In the genomic region with DNA sequence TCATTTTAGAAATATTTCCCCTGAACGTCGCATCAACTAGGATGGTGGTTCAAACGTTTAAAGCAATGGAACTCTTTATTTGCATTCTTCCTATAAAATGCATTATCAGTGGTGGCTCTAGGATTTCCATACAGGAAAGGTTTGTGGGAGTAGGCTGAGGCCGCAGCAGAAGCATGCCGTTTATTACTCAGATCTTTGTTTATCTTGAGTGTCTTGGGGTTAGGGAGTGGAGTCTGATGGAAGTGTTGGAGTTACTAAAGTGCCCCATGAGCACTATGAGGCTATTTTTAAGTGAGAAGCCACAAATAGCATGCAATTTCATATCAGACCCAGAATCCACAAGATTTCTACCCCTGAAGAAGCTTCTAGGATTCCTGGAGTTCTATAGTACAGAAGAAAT, we compare ENCODE assay signal across 9 cellular contexts. TPM values are rescaled to one million over a fixed set of nuclear protein-coding genes. Genes with fewer than 3 reads are reported as not detected.
DNase-seq lines count a peak whose midpoint lies in the region; ATAC-seq and TF ChIP-seq lines count a peak whose summit lies in the region.
"Had no signal": no experiment of that assay in that cellular context is flagged by ENCODE, and none has a peak within 500 bp of the region (broad histone marks: within the 10 kb centered on the region; RNA-seq: fewer than 3 reads in every experiment).

No MANE protein-coding gene starts in this region.

- ATAC-seq in lower lobe of right lung: peak in 1 of 2 donors; percentile 25
- ATAC-seq in upper lobe of left lung (ENCODE audit: low FRiP score in 2 of 2): peak in 1 of 2 donors; percentile 48
- ATAC-seq in aorta (ENCODE audit: low FRiP score): no peak

- H3K9me3 Mint-ChIP-seq in MCF 10A (ENCODE audit: unreplicated experiment): no peaks in the 10 kb centered on the region

- POLR2A ChIA-PET in MCF 10A (lab: Yijun Ruan, JAX): interaction anchor here (0.6 to 4.4 kb wide), 13 partner anchors 9 to 96 kb away, joined by 3 to 116 read pairs (median 4); a partner anchor contains a TSS

- TF ChIP-seq POLR2A in upper lobe of left lung (IDR thresholded peaks at IDR 0.05): no peak

- H3K9me3 ChIP-seq in lower lobe of right lung: no peaks in the 10 kb centered on the region
- H3K9me3 ChIP-seq in upper lobe of left lung: no peaks in the 10 kb centered on the region
- H3K9me3 ChIP-seq in aorta (ENCODE audit: control insufficient read depth, low read length): no peaks in the 10 kb centered on the region

- H3K27me3 Mint-ChIP-seq in MCF 10A (ENCODE audit: insufficient read depth, unreplicated experiment): no peaks in the 10 kb centered on the region

- no peak for TF ChIP-seq EP300 in upper lobe of left lung (IDR thresholded peaks at IDR 0.05)

- H3K4me3 ChIP-seq in lower lobe of right lung (no peak overlapping the region), upper lobe of left lung (no peak overlapping the region), aorta (ENCODE audit: low read length in 2 of 2) (no peak overlapping the region)

- peak overlapping the region; percentile 94 for H3K27ac Mint-ChIP-seq in MCF 10A (ENCODE audit: low read depth, unreplicated experiment)

- BruUV-seq in MCF 10A (replicated peaks; lab: Mats Ljungman, UMichigan): no TSS peak

- TF ChIP-seq CTCF in MCF 10A (IDR thresholded peaks at IDR 0.05; ENCODE audit: unreplicated experiment): no peak
- TF ChIP-seq CTCF in lower lobe of right lung (IDR thresholded peaks at IDR 0.05): no peak
- no peak for TF ChIP-seq CTCF in upper lobe of left lung (IDR thresholded peaks at IDR 0.05)

- peaks cover 38% of the 10 kb centered on the region for H3K4me1 Mint-ChIP-seq in MCF 10A (ENCODE audit: insufficient read depth, unreplicated experiment)

- CTCF ChIA-PET in MCF 10A (lab: Yijun Ruan, JAX): interaction anchor here (0.6 to 2.7 kb wide), 6 partner anchors 13 to 400 kb away, joined by 3 to 14 read pairs (median 4); a partner anchor contains a TSS

- intact Hi-C loops in MCF 10A (cut with micrococcal nuclease) (loop anchor here (2.0 to 5.0 kb wide), 2 partner anchors 26 to 86 kb away; a partner anchor contains a TSS), lower lobe of right lung (cut with DNase I) (no loop called here), aorta (cut with DNase I) (no loop called here)

- peak; percentile 24 for DNase-seq in DMS53 (lab: John Stamatoyannopoulos, UW)
- DNase-seq in DMS53 treated with DMSO at 0.1 percent for 48 hours (lab: John Stamatoyannopoulos, UW; ENCODE audit: unreplicated experiment): no peak
- DNase-seq in MCF 10A (ENCODE audit: unreplicated experiment): no peak
- no peak for DNase-seq in lower lobe of right lung
- no peak for DNase-seq in upper lobe of left lung
- DNase-seq in NOMO-1 (lab: John Stamatoyannopoulos, UW; ENCODE audit: unreplicated experiment in 2 of 2): no peak
- no peak for DNase-seq in aorta
- DNase-seq in medulla oblongata (ENCODE audit: extremely low spot score): no peak
- DNase-seq: 8988T had no signal

- H3K36me3 ChIP-seq in lower lobe of right lung: peaks cover 26% of the 10 kb centered on the region
- peaks cover 0 to 16% (median 0%) of the 10 kb centered on the region in 4 donors for H3K36me3 ChIP-seq in upper lobe of left lung
- H3K36me3 ChIP-seq in aorta (ENCODE audit: control insufficient read depth in 1 of 2, insufficient read depth in 2 of 2, low read length in 1 of 2): no peaks in the 10 kb centered on the region

- H3K27me3 ChIP-seq in lower lobe of right lung (ENCODE audit: low read depth) (no peaks in the 10 kb centered on the region), upper lobe of left lung (no peaks in the 10 kb centered on the region), aorta (ENCODE audit: control insufficient read depth in 1 of 2, insufficient read depth in 2 of 2, low read length in 1 of 2) (no peaks in the 10 kb centered on the region)

- WGBS in upper lobe of left lung, 2 donors: 41 to 56% methylated on average over 5 of the region's 5 CpGs
- 11 to 31% methylated on average over 5 of the region's 5 CpGs for WGBS in aorta, 2 donors

- H3K27ac ChIP-seq in lower lobe of right lung (peak overlapping the region; percentile 38), upper lobe of left lung (peak overlapping the region; percentile 45 to 82 (median 62)), aorta (ENCODE audit: low read depth in 1 of 2, low read length in 2 of 2) (peak overlapping the region in 1 of 2 donors; percentile 57)

- peak overlapping the region; percentile 9 for H3K4me3 Mint-ChIP-seq in MCF 10A (ENCODE audit: unreplicated experiment)

- peaks cover 27% of the 10 kb centered on the region for H3K36me3 Mint-ChIP-seq in MCF 10A (ENCODE audit: insufficient read depth, unreplicated experiment)

- H3K4me1 ChIP-seq in lower lobe of right lung: peaks cover 54% of the 10 kb centered on the region
- H3K4me1 ChIP-seq in upper lobe of left lung: peaks cover 31 to 46% (median 42%) of the 10 kb centered on the region in 4 donors
- peaks cover 0 to 12% of the 10 kb centered on the region in 2 donors for H3K4me1 ChIP-seq in aorta (ENCODE audit: control insufficient read depth in 1 of 2, insufficient read depth in 2 of 2, low read length in 2 of 2)

RNA-seq across cellular contexts. Expression of a gene that starts 26.2 kb away (rescaled TPM):
- total RNA-seq in MCF 10A (2022) (21.3 and 27.6 TPM in 2 replicates), lower lobe of right lung (46.7 TPM), upper lobe of left lung (100 to 1,000 TPM in 2 of 6 donors, 10 to 100 TPM in 4; 30.8 to 115 (median 45.4) TPM), aorta (10 to 100 TPM; 38.6 to 48.0 TPM)
- polyA plus RNA-seq in aorta: 10 to 100 TPM; 19.3 to 42.0 TPM
